20 cellular contexts compared by ENCODE assay signal in the genomic region with DNA sequence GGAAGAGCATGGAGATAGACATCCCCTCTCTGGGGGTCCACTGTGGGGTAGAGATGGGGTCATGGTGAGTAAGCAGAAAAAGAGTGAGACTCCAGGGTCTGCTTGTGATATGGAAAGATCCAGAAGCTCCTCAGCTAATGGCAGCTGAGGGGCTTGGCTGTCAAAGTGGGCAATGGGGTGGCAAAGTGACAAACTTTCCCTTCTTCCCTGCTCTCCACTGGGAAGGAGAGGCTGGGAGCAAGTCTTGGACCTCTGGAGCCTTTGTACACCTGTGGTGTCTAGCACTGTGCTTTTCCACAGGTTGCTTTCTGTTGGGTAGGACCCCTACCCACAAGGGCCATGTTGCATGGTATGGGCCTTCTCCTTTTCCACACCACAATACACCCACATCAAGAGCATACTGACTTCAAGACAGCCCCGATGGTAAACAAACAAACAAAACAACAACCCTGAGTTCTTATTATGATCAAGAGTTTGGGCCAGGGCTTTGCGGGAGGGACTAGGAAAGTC. TPM values are rescaled to one million over a fixed set of nuclear protein-coding genes. Genes with fewer than 3 reads are reported as not detected.
DNase-seq lines count a peak whose midpoint lies in the region; ATAC-seq, FAIRE-seq and TF ChIP-seq lines count a peak whose summit lies in the region.
"Had no signal": no experiment of that assay in that cellular context is flagged by ENCODE, and none has a peak within 500 bp of the region (broad histone marks: within the 10 kb centered on the region; RNA-seq: fewer than 3 reads in every experiment).

No MANE protein-coding gene starts in this region.

- H2BK5ac ChIP-seq in IMR-90 (ENCODE audit: low read depth, low read length, poor library complexity, severe bottlenecking), result no peak overlapping the region

- CTCF ChIA-PET in AG04449 (lab: Yijun Ruan, JAX), result interaction anchor here (0.9 to 9.6 kb wide), 5 partner anchors 113 to 246 kb away, joined by 3 to 78 read pairs (median 5); no protein-coding TSS in a partner anchor
- CTCF ChIA-PET in IMR-90 (lab: Yijun Ruan, JAX), result interaction anchor here (0.6 to 0.9 kb wide), 3 partner anchors 45 to 846 kb away, joined by 3 to 6 read pairs (median 5); no protein-coding TSS in a partner anchor
- CTCF ChIA-PET in RWPE1 (lab: Yijun Ruan, JAX), result interaction anchor here (1.1 kb wide), 1 partner anchor 122 kb away, joined by 3 read pairs; no protein-coding TSS in a partner anchor

- in situ Hi-C loops in IMR-90 (cut with MboI; ENCODE audit: low sequenced_read_pairs), result no loop called here

- H2BK120ac ChIP-seq in IMR-90 (ENCODE audit: low read depth, low read length), result 0 out of 2 replicates have a peak overlapping the region, but pooled peaks have one; percentile 18

- no TSS peak for BruUV-seq in IMR-90 (replicated peaks; lab: Mats Ljungman, UMichigan)

- H3K4ac ChIP-seq in IMR-90 (ENCODE audit: low read depth, low read length), result peak overlapping the region; percentile 39; the same call in 1 of the 2 replicates

- no peak overlapping the region for H3K14ac ChIP-seq in IMR-90 (replicated peaks; ENCODE audit: low read depth, low read length)

- H3K4me2 ChIP-seq in IMR-90 (ENCODE audit: low read depth, low read length), result no peak overlapping the region

- no peak for FAIRE-seq in kidney (lab: Jason Lieb, UNC)
- FAIRE-seq: A204.1, HTR-8/SVneo had no signal

- H4K8ac ChIP-seq in IMR-90 (ENCODE audit: low read depth in 2 of 2, low read length in 2 of 2), result no peak overlapping the region

- intact Hi-C loops in IMR-90 (cut with micrococcal nuclease), result no loop called here
- intact Hi-C loops in kidney (cut with DNase I), result no loop called here
- intact Hi-C loops in lower lobe of right lung (cut with DNase I), result no loop called here

- no peak overlapping the region; the same call in 1 of the 2 replicates for H2AK5ac ChIP-seq in IMR-90 (ENCODE audit: low read depth, low read length)

- TF ChIP-seq RAD21 in IMR-90 (IDR thresholded peaks at IDR 0.05; ENCODE audit: low read length), result no peak

- H3K9me3 ChIP-seq in IMR-90 (ENCODE audit: control insufficient read depth, insufficient read depth, low read length) (no peaks in the 10 kb centered on the region), kidney (ENCODE audit: control insufficient read depth in 1 of 2, low read length in 2 of 2) (no peaks in the 10 kb centered on the region), suprapubic skin (no peaks in the 10 kb centered on the region), lower lobe of right lung (no peaks in the 10 kb centered on the region)

- peaks cover 27% of the 10 kb centered on the region; the same call in 1 of the 2 replicates for H4K20me1 ChIP-seq in IMR-90 (ENCODE audit: insufficient read depth, low read length)

- H3K4me3 ChIP-seq in AG04449 (ENCODE audit: low read depth, low read length) (peak overlapping the region; percentile 96), IMR-90 (ENCODE audit: insufficient read depth, low read depth, low read length) (no peak overlapping the region), kidney (ENCODE audit: low read length in 2 of 2) (no peak overlapping the region), suprapubic skin (no peak overlapping the region), lower lobe of right lung (no peak overlapping the region)

- dilution Hi-C loops in IMR-90 (cut with HindIII; ENCODE audit: low sequenced_read_pairs, unreplicated experiment), result no loop called here

- ATAC-seq in IMR-90 (ENCODE audit: low read depth) (no peak), lower lobe of right lung (no peak), HG02885 (IDR thresholded peaks at IDR 0.05; ENCODE audit: poor library complexity, unreplicated experiment) (no peak)
- ATAC-seq: Panc1 had no signal

- no CpG with 5 or more reads among the region's 2 CpGs for WGBS in IMR-90 (ENCODE audit: extremely low coverage in 2 of 2, insufficient read length in 1 of 2), 2 experiments
- 87% methylated on average over 2 of the region's 2 CpGs for WGBS in suprapubic skin

- no peak overlapping the region; the same call in 2 of the 3 replicates for H2BK15ac ChIP-seq in IMR-90 (ENCODE audit: low read depth, low read length)

- 0 out of 2 replicates have a peak overlapping the region, but pooled peaks have one; percentile 43 for H4K91ac ChIP-seq in IMR-90 (ENCODE audit: insufficient read depth, low read depth, low read length)

- H3K56ac ChIP-seq in IMR-90 (ENCODE audit: extremely low read depth, insufficient read depth, low read length), result no peak overlapping the region

- no peaks in the 10 kb centered on the region for H3K36me3 ChIP-seq in IMR-90 (ENCODE audit: control insufficient read depth, insufficient read depth, low read length)
- no peaks in the 10 kb centered on the region for H3K36me3 ChIP-seq in kidney (ENCODE audit: control insufficient read depth in 1 of 2, insufficient read depth in 2 of 2, low read length in 2 of 2)
- H3K36me3 ChIP-seq in suprapubic skin, result no peaks in the 10 kb centered on the region
- no peaks in the 10 kb centered on the region for H3K36me3 ChIP-seq in lower lobe of right lung

- H3K27ac ChIP-seq in IMR-90 (ENCODE audit: insufficient read depth, low read length) (no peak overlapping the region), kidney (ENCODE audit: low read depth in 2 of 2, low read length in 2 of 2) (no peak overlapping the region), suprapubic skin (no peak overlapping the region), lower lobe of right lung (no peak overlapping the region), RWPE1 (no peak overlapping the region)
- H3K27ac ChIP-seq: HL-60 had no signal

- H3K9ac ChIP-seq in IMR-90 (ENCODE audit: low read depth, low read length), result no peak overlapping the region
- no peak overlapping the region for H3K9ac ChIP-seq in kidney (ENCODE audit: low read length in 2 of 2)

- no peak for DNase-seq in AG04449 (ENCODE audit: low read depth, low spot score)
- DNase-seq in IMR-90, result no peak
- DNase-seq in kidney, result peak; percentile 17
- peak; percentile 11 to 43 for DNase-seq in suprapubic skin (ENCODE audit: low spot score in 2 of 2)
- no peak for DNase-seq in lower lobe of right lung
- no peak for DNase-seq in T-helper 9 cell
- DNase-seq in RWPE1 (ENCODE audit: low spot score), result no peak
- DNase-seq: AML-193, HCEC 1CT, NCI-H1105, NCI-H1694, NCI-H2107, NCI-H2227 treated with DMSO at 0.1 percent for 48 hours, NCI-H524, SHP77 had no signal

- H3K18ac ChIP-seq in IMR-90 (ENCODE audit: low read depth, low read length), result no peak overlapping the region

- TF ChIP-seq POLR2A in IMR-90 (IDR thresholded peaks at IDR 0.05; ENCODE audit: low read depth, low read length) (no peak), suprapubic skin (IDR thresholded peaks at IDR 0.05) (no peak)

- peaks cover 16% of the 10 kb centered on the region for H3K4me1 ChIP-seq in IMR-90 (ENCODE audit: control insufficient read depth, insufficient read depth, low read length)
- peaks cover 0 to 7% of the 10 kb centered on the region in 2 donors for H3K4me1 ChIP-seq in kidney (ENCODE audit: control insufficient read depth in 1 of 2, insufficient read depth in 1 of 2, low read depth in 1 of 2, low read length in 2 of 2)
- H3K4me1 ChIP-seq in suprapubic skin, result peaks cover 17% of the 10 kb centered on the region
- H3K4me1 ChIP-seq in lower lobe of right lung, result peaks cover 10% of the 10 kb centered on the region

- peaks cover 17% of the 10 kb centered on the region for H3K9me1 ChIP-seq in IMR-90 (ENCODE audit: insufficient read depth, low read length)

- POLR2A ChIA-PET in AG04449 (lab: Yijun Ruan, JAX) (interaction anchor here (1.2 to 1.4 kb wide), 4 partner anchors 51 to 96 kb away, joined by 3 to 6 read pairs (median 4); no protein-coding TSS in a partner anchor), IMR-90 (lab: Charles Lee; ENCODE audit: unreplicated experiment) (no interaction called here), RWPE1 (lab: Yijun Ruan, JAX; ENCODE audit: low non-redundant PET) (no interaction called here)

- H2AFZ ChIP-seq in IMR-90 (replicated peaks; ENCODE audit: low read length, poor library complexity), result no peak overlapping the region

- H2BK20ac ChIP-seq in IMR-90 (ENCODE audit: low read depth, low read length), result peak overlapping the region; percentile 13; the same call in 1 of the 2 replicates

- H3K27me3 ChIP-seq in IMR-90 (ENCODE audit: control insufficient read depth, insufficient read depth, low read length) (peaks cover 19% of the 10 kb centered on the region), suprapubic skin (peaks cover 30% of the 10 kb centered on the region), lower lobe of right lung (ENCODE audit: low read depth) (peaks cover 29% of the 10 kb centered on the region)

- peak overlapping the region; percentile 51; the same call in 1 of the 2 replicates for H3K23ac ChIP-seq in IMR-90 (ENCODE audit: low read depth, low read length)

- no peak for TF ChIP-seq CTCF in AG04449 (IDR thresholded peaks at IDR 0.05; ENCODE audit: insufficient read depth, low read length, missing control alignments)
- TF ChIP-seq CTCF in IMR-90 (conservative IDR thresholded peaks at IDR 0.05; ENCODE audit: low read depth, low read length), result no peak
- no peak for TF ChIP-seq CTCF in kidney (IDR thresholded peaks at IDR 0.05; ENCODE audit: borderline replicate concordance, extremely low read depth, insufficient read depth)
- no peak for TF ChIP-seq CTCF in suprapubic skin (IDR thresholded peaks at IDR 0.05)
- no peak for TF ChIP-seq CTCF in lower lobe of right lung (IDR thresholded peaks at IDR 0.05)
- TF ChIP-seq CTCF in RWPE1 (conservative IDR thresholded peaks at IDR 0.05; ENCODE audit: low read depth), result no peak

- H2AK9ac ChIP-seq in IMR-90 (replicated peaks; ENCODE audit: low read depth, low read length, poor library complexity), result no peak overlapping the region

- no peak for TF ChIP-seq EP300 in suprapubic skin (IDR thresholded peaks at IDR 0.05)

- no peak overlapping the region for H4K5ac ChIP-seq in IMR-90 (ENCODE audit: low read depth, low read length)

- peaks cover 4 to 68% of the 10 kb centered on the region in 2 experiments; a peak in 3 of 4 replicates for H3K79me1 ChIP-seq in IMR-90 (ENCODE audit: low read depth in 1 of 2, low read length in 2 of 2)

TF ChIP-seq in IMR-90, 13 proteins besides CTCF, POLR2A, EP300 and RAD21 (continues in another document):
- TF ChIP-seq RFX5 (IDR thresholded peaks at IDR 0.05; ENCODE audit: low read depth, low read length) (no peak), NFE2L2 (IDR thresholded peaks at IDR 0.05; ENCODE audit: low read depth, low read length) (no peak), SMC3 (IDR thresholded peaks at IDR 0.05; ENCODE audit: low read depth, low read length) (no peak)

RNA-seq across cellular contexts. Expression of gene ITGA11, which starts 3.5 kb away (rescaled TPM):
- 2.5 and 4.1 TPM in 2 replicates for total RNA-seq in IMR-90 (2012; rRNA removed)
- 5.6 and 6.6 TPM in 2 replicates for polyA plus RNA-seq in IMR-90 (2012; rRNA removed)
- polyA plus RNA-seq in IMR-90 (2012; cell fraction: cytosol; rRNA removed), result 3.0 and 5.8 TPM in 2 replicates
- polyA plus RNA-seq in IMR-90 (2012; cell fraction: nucleus; rRNA removed; ENCODE audit: low replicate concordance), result 6.2 and 6.6 TPM in 2 replicates
- total RNA-seq in kidney, result 11.1 TPM
- 3.4 TPM for polyA plus RNA-seq in kidney (ENCODE audit: insufficient read depth, low read depth, low replicate concordance)
- total RNA-seq in suprapubic skin, result 1 to 10 TPM in 3 of 4 donors, under 1 TPM in 1; 0.83 to 3.6 (median 2.0) TPM
- total RNA-seq in lower lobe of right lung, result 2.7 TPM

Comparison
In these comparisons a context has a peak if more than half of its experiments do, and no peak if none do; other contexts are left out.
1. DNase-seq: peak in kidney (single experiment) and suprapubic skin (2 of 2); none in AG04449 (single experiment), IMR-90 (single experiment), lower lobe of right lung (single experiment), T-helper 9 cell (single experiment) and RWPE1 (single experiment).